ENCODE assay signal across 8 cellular contexts in genomic region chrX:106894392-106894909, GRCh38. TPM values are rescaled to one million over a fixed set of nuclear protein-coding genes. Genes with fewer than 3 reads are reported as not detected.
DNase-seq lines count a peak whose midpoint lies in the region; ATAC-seq and TF ChIP-seq lines count a peak whose summit lies in the region.

No MANE protein-coding gene starts in this region.

- no peak for TF ChIP-seq POLR2A in GM18505 (IDR thresholded peaks at IDR 0.05; ENCODE audit: borderline replicate concordance, extremely low read depth, insufficient read depth, insufficient read length)

- POLR2A ChIA-PET in activated CD8-positive, alpha-beta T cell treated with anti-CD3 and anti-CD28 coated beads, Interleukin-2, amount 10 ng/mL, durations not matched to agents 7 days and 5 days (lab: Charles Lee) = no interaction called here

- no peak overlapping the region for H3K4me3 Mint-ChIP-seq in activated CD8-positive, alpha-beta T cell treated with anti-CD3 and anti-CD28 coated beads, Interleukin-2, amount 10 ng/mL, durations not matched to agents 7 days and 5 days
- no peak overlapping the region for H3K4me3 Mint-ChIP-seq in endodermal cell
- H3K4me3 Mint-ChIP-seq in stimulated activated naive CD8-positive, alpha-beta T cell treated with anti-CD3 and anti-CD28 coated beads, Interleukin-15, amount 100 ng/mL, for 72 hours = no peak overlapping the region

- WGBS in endodermal cell (ENCODE audit: insufficient coverage in 1 of 2, insufficient read length in 1 of 2), 2 experiments = 25% methylated on average over 6 of the region's 6 CpGs; no CpG with 5 or more reads in 1 of the 2 experiments

- no peak overlapping the region for H3K27ac ChIP-seq in endodermal cell (ENCODE audit: low read depth, low read length)

- no peaks in the 10 kb centered on the region for H3K27me3 ChIP-seq in endodermal cell (ENCODE audit: control insufficient read depth, insufficient read depth, low read length, poor library complexity, severe bottlenecking)

- H3K27me3 Mint-ChIP-seq in activated CD8-positive, alpha-beta T cell treated with anti-CD3 and anti-CD28 coated beads, Interleukin-2, amount 10 ng/mL, durations not matched to agents 7 days and 5 days (ENCODE audit: low read depth) = no peaks in the 10 kb centered on the region
- peaks cover 5% of the 10 kb centered on the region for H3K27me3 Mint-ChIP-seq in endodermal cell (ENCODE audit: insufficient read depth)
- H3K27me3 Mint-ChIP-seq in stimulated activated naive CD8-positive, alpha-beta T cell treated with anti-CD3 and anti-CD28 coated beads, Interleukin-15, amount 100 ng/mL, for 72 hours = no peaks in the 10 kb centered on the region

- H3K9ac ChIP-seq in endodermal cell (ENCODE audit: extremely low read depth, low read length, poor library complexity, severe bottlenecking) = no peak overlapping the region

- no peaks in the 10 kb centered on the region for H3K36me3 ChIP-seq in endodermal cell (ENCODE audit: control insufficient read depth, insufficient read depth, low read length)

- H3K9me3 Mint-ChIP-seq in activated CD8-positive, alpha-beta T cell treated with anti-CD3 and anti-CD28 coated beads, Interleukin-2, amount 10 ng/mL, durations not matched to agents 7 days and 5 days (ENCODE audit: insufficient read depth) = no peaks in the 10 kb centered on the region
- peaks cover 32% of the 10 kb centered on the region for H3K9me3 Mint-ChIP-seq in endodermal cell
- no peaks in the 10 kb centered on the region for H3K9me3 Mint-ChIP-seq in stimulated activated naive CD8-positive, alpha-beta T cell treated with anti-CD3 and anti-CD28 coated beads, Interleukin-15, amount 100 ng/mL, for 72 hours

- H3K36me3 Mint-ChIP-seq in activated CD8-positive, alpha-beta T cell treated with anti-CD3 and anti-CD28 coated beads, Interleukin-2, amount 10 ng/mL, durations not matched to agents 7 days and 5 days (ENCODE audit: low read depth) = no peaks in the 10 kb centered on the region
- no peaks in the 10 kb centered on the region for H3K36me3 Mint-ChIP-seq in endodermal cell (ENCODE audit: low read depth)

- H3K27ac Mint-ChIP-seq in activated CD8-positive, alpha-beta T cell treated with anti-CD3 and anti-CD28 coated beads, Interleukin-2, amount 10 ng/mL, durations not matched to agents 7 days and 5 days = no peak overlapping the region
- H3K27ac Mint-ChIP-seq in endodermal cell = no peak overlapping the region
- no peak overlapping the region for H3K27ac Mint-ChIP-seq in stimulated activated naive CD8-positive, alpha-beta T cell treated with anti-CD3 and anti-CD28 coated beads, Interleukin-15, amount 100 ng/mL, for 72 hours

- ATAC-seq in GM18505 (IDR thresholded peaks at IDR 0.05; ENCODE audit: unreplicated experiment) (peak; percentile 59), HG03108 (IDR thresholded peaks at IDR 0.05; ENCODE audit: unreplicated experiment) (peak; percentile 62)
- no peak for ATAC-seq in activated CD8-positive, alpha-beta T cell treated with anti-CD3 and anti-CD28 coated beads, Interleukin-2, amount 10 ng/mL, durations not matched to agents 7 days and 5 days
- peak; percentile 67 for ATAC-seq in stimulated activated naive CD8-positive, alpha-beta T cell treated with anti-CD3 and anti-CD28 coated beads, Interleukin-15, amount 100 ng/mL, for 72 hours

- H3K9me3 ChIP-seq in endodermal cell (ENCODE audit: control insufficient read depth, low read length) = no peaks in the 10 kb centered on the region

- peak; percentile 74 for DNase-seq in ACHN
- DNase-seq in NCI-H345 (lab: John Stamatoyannopoulos, UW) = peak; percentile 58
- peak; percentile 46 for DNase-seq in activated CD8-positive, alpha-beta T cell treated with anti-CD3 and anti-CD28 coated beads, Interleukin-2, amount 10 ng/mL, durations not matched to agents 7 days and 5 days
- peak; percentile 88 for DNase-seq in endodermal cell
- DNase-seq in middle frontal gyrus (ENCODE audit: extremely low spot score, low spot score) = peak; percentile 19
- DNase-seq in stimulated activated naive CD8-positive, alpha-beta T cell treated with anti-CD3 and anti-CD28 coated beads, Interleukin-15, amount 100 ng/mL, for 72 hours = peak; percentile 26 to 34

- H3K4me1 Mint-ChIP-seq in activated CD8-positive, alpha-beta T cell treated with anti-CD3 and anti-CD28 coated beads, Interleukin-2, amount 10 ng/mL, durations not matched to agents 7 days and 5 days (ENCODE audit: low read depth) = no peaks in the 10 kb centered on the region
- H3K4me1 Mint-ChIP-seq in endodermal cell = peaks cover 5% of the 10 kb centered on the region
- H3K4me1 Mint-ChIP-seq in stimulated activated naive CD8-positive, alpha-beta T cell treated with anti-CD3 and anti-CD28 coated beads, Interleukin-15, amount 100 ng/mL, for 72 hours = no peaks in the 10 kb centered on the region

- CTCF ChIA-PET in activated CD8-positive, alpha-beta T cell treated with anti-CD3 and anti-CD28 coated beads, Interleukin-2, amount 10 ng/mL, durations not matched to agents 7 days and 5 days (lab: Charles Lee) = interaction anchor here (0.7 to 2.0 kb wide), 11 partner anchors 8 to 534 kb away, joined by 3 to 5 read pairs (median 3); partner anchors contain the start of gene RIPPLY1

- in situ Hi-C loops in ACHN (cut with HindIII; ENCODE audit: low pct_ligation_motif_present, low pct_unique_long_range_greater_than_20kb, low sequenced_read_pairs) = no loop called here

- H3K4me3 ChIP-seq in endodermal cell (ENCODE audit: low read length) = no peak overlapping the region

- H3K4me1 ChIP-seq in endodermal cell (ENCODE audit: control insufficient read depth, insufficient read depth, low read length) = no peaks in the 10 kb centered on the region

- TF ChIP-seq CTCF in endodermal cell (conservative IDR thresholded peaks at IDR 0.05) = peak; percentile 87

RNA-seq across cellular contexts. Expression of gene RIPPLY1, which starts 8.7 kb away (rescaled TPM):
- not detected for total RNA-seq in activated CD8-positive, alpha-beta T cell treated with anti-CD3 and anti-CD28 coated beads, Interleukin-2, amount 10 ng/mL, durations not matched to agents 7 days and 5 days
- total RNA-seq in endodermal cell = not detected
- 0.18 TPM for polyA plus RNA-seq in endodermal cell (2013, experiment 1 of 2)
- not detected for polyA plus RNA-seq in endodermal cell (2013, experiment 2 of 2)

RNA-seq across cellular contexts. Expression of gene CLDN2, which starts 25.8 kb away (rescaled TPM):
- not detected for total RNA-seq in activated CD8-positive, alpha-beta T cell treated with anti-CD3 and anti-CD28 coated beads, Interleukin-2, amount 10 ng/mL, durations not matched to agents 7 days and 5 days
- total RNA-seq in endodermal cell = not detected
- polyA plus RNA-seq in endodermal cell (2013, experiment 1 of 2) = 0.07 TPM
- 0.08 TPM for polyA plus RNA-seq in endodermal cell (2013, experiment 2 of 2)

Comparison
In these comparisons a context has a peak if more than half of its experiments do, and no peak if none do; other contexts are left out.
1. DNase-seq: peak in every context shown above with its lines; median percentile 88 in endodermal cell; 74 in ACHN; 58 in NCI-H345; 46 in activated CD8-positive, alpha-beta T cell treated with anti-CD3 and anti-CD28 coated beads, Interleukin-2, amount 10 ng/mL, durations not matched to agents 7 days and 5 days; 30 in stimulated activated naive CD8-positive, alpha-beta T cell treated with anti-CD3 and anti-CD28 coated beads, Interleukin-15, amount 100 ng/mL, for 72 hours; 19 in middle frontal gyrus.